In the genomic region with DNA sequence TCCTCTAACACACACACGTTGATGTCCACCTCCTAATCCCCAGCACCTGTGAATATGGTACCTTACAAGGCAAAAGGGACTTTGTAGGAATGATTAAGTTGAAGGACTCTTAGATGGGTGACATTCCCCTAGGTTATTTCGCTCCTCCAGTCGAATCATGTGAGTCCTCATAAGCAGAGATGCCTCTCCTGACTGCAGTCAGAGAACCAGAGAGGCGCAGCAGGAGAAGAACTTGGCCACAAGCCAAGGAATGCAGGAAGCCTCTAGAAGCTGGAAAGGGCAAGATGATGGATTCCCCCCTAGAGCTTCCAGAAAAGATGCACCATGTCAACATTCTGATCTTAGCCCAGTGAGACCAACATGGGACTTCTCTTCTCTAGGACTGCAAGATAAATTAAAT, we compare ENCODE assay signal across 1 cellular context.
TF ChIP-seq lines count a peak whose summit lies in the region.

No MANE protein-coding gene starts in this region.

TF ChIP-seq in K562, 482 proteins besides CTCF, POLR2A, EP300 and RAD21 (continued from another document):
- TF ChIP-seq, protein P1, sequence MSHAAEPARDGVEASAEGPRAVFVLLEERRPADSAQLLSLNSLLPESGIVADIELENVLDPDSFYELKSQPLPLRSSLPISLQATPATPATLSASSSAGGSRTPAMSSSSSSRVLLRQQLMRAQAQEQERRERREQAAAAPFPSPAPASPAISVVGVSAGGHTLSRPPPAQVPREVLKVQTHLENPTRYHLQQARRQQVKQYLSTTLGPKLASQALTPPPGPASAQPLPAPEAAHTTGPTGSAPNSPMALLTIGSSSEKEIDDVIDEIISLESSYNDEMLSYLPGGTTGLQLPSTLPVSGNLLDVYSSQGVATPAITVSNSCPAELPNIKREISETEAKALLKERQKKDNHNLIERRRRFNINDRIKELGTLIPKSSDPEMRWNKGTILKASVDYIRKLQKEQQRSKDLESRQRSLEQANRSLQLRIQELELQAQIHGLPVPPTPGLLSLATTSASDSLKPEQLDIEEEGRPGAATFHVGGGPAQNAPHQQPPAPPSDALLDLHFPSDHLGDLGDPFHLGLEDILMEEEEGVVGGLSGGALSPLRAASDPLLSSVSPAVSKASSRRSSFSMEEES (CRISPR knock-in tag; IDR thresholded peaks at IDR 0.05) = no peak
- TF ChIP-seq TAF15 (IDR thresholded peaks at IDR 0.05; ENCODE audit: low read depth, low read length) (no peak), IRF2 (CRISPR knock-in tag; IDR thresholded peaks at IDR 0.05) (no peak)
